Comparison of ENCODE assay signal across 15 cellular contexts in the genomic region with DNA sequence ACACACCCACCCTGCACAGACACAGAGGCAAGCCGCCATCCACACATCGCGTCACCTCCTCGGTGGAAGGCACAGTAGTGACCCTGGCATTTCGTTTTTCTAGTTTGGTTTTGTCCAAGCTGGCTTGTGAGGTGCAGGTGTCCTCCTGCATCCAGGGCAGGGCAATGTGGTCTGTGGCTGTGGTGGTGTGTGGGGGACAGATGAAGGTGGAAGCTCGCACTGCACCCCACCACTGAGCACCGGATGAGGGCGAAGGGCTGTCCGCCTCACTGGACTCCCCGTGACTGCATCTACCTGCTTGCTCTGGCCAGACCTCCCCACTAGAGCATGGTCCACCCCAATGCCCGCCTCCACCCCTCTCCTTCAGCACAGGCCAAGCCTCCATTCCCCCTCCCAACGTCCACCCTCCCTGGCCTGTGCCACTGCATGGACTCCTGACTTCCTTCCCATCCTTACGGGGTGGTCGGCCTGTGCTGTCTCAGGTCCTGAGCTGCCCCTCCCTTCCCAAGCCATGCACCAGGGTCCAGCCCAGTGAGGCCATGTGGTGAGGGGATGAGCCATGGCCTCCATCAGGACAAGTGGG.
"Had no signal": no experiment of that assay in that cellular context is flagged by ENCODE, and none has a peak within 500 bp of the region (broad histone marks: within the 10 kb centered on the region; RNA-seq: fewer than 3 reads in every experiment).

No MANE protein-coding gene starts in this region.

- H3K9me3 Mint-ChIP-seq: activated naive CD8-positive, alpha-beta T cell treated with anti-CD3 and anti-CD28 coated beads, Interleukin-2, amount 50 U/mL, for 24 hours had no signal

- ATAC-seq: activated naive CD8-positive, alpha-beta T cell treated with anti-CD3 and anti-CD28 coated beads, Interleukin-2, amount 50 U/mL, for 24 hours had no signal

- H3K4me3 ChIP-seq: ascending aorta, suprapubic skin, upper lobe of left lung had no signal

- H3K9me3 ChIP-seq: ascending aorta, suprapubic skin, upper lobe of left lung had no signal

- H3K27ac ChIP-seq: ascending aorta, suprapubic skin had no signal

- H3K27me3 ChIP-seq: upper lobe of left lung had no signal

- DNase-seq: activated CD4-positive, alpha-beta T cell treated with anti-CD3 and anti-CD28 coated beads, Interleukin-2, amount 50 U/mL, for 1 hour; activated CD8-positive, alpha-beta memory T cell treated with anti-CD3 and anti-CD28 coated beads for 24 hours; activated naive CD4-positive, alpha-beta T cell treated with Interleukin-2 at 50 U/mL for 16 hours; activated naive CD8-positive, alpha-beta T cell treated with anti-CD3 and anti-CD28 coated beads, Interleukin-2, amount 50 U/mL, for 24 hours; dorsolateral prefrontal cortex; erythroblast; mammary epithelial cell; retina; stimulated activated CD4-positive, alpha-beta T cell treated with anti-CD3 and anti-CD28 coated beads, Interleukin-15, amount 100 ng/mL, for 24 hours; stimulated activated CD4-positive, alpha-beta T cell treated with anti-CD3 and anti-CD28 coated beads, Interleukin-4, amount 100 ng/mL, for 1 hour; stimulated activated naive CD4-positive, alpha-beta T cell; SW 1271; upper lobe of left lung had no signal

- H3K36me3 ChIP-seq: ascending aorta, suprapubic skin, upper lobe of left lung had no signal

- H3K27ac Mint-ChIP-seq: activated naive CD8-positive, alpha-beta T cell treated with anti-CD3 and anti-CD28 coated beads, Interleukin-2, amount 50 U/mL, for 24 hours had no signal

- H3K4me3 Mint-ChIP-seq: activated naive CD8-positive, alpha-beta T cell treated with anti-CD3 and anti-CD28 coated beads, Interleukin-2, amount 50 U/mL, for 24 hours had no signal
